Comparison of ENCODE assay signal across 7 cellular contexts in genomic region chr1:40389871-40390560, GRCh38. TPM values are rescaled to one million over a fixed set of nuclear protein-coding genes. Genes with fewer than 3 reads are reported as not detected.
DNase-seq lines count a peak whose midpoint lies in the region; ATAC-seq and TF ChIP-seq lines count a peak whose summit lies in the region.

No MANE protein-coding gene starts in this region.

- no peak overlapping the region for H4K8ac ChIP-seq in IMR-90 (ENCODE audit: low read depth in 2 of 2, low read length in 2 of 2)

- H3K4me1 ChIP-seq in IMR-90 (ENCODE audit: control insufficient read depth, insufficient read depth, low read length) (peaks cover 15% of the 10 kb centered on the region), adrenal gland (replicated peaks in 1 of 2) (peaks cover 0 to 56% of the 10 kb centered on the region in 2 donors)

- intact Hi-C loops in IMR-90 (cut with micrococcal nuclease) (no loop called here), adrenal gland (cut with DNase I) (no loop called here)

- TF ChIP-seq POLR2A in IMR-90 (IDR thresholded peaks at IDR 0.05; ENCODE audit: low read depth, low read length) (no peak), adrenal gland (IDR thresholded peaks at IDR 0.05) (no peak)

- ATAC-seq in IMR-90 (ENCODE audit: low read depth) (peak; percentile 78), HG02852 (IDR thresholded peaks at IDR 0.05; ENCODE audit: unreplicated experiment) (no peak)

- H3K56ac ChIP-seq in IMR-90 (ENCODE audit: extremely low read depth, insufficient read depth, low read length): no peak overlapping the region

- H3K9ac ChIP-seq in IMR-90 (ENCODE audit: low read depth, low read length): no peak overlapping the region

- H3K36me3 ChIP-seq in IMR-90 (ENCODE audit: control insufficient read depth, insufficient read depth, low read length): no peaks in the 10 kb centered on the region
- H3K36me3 ChIP-seq in adrenal gland (replicated peaks in 1 of 2): no peaks in the 10 kb centered on the region

- peaks cover 12% of the 10 kb centered on the region for H3K9me1 ChIP-seq in IMR-90 (ENCODE audit: insufficient read depth, low read length)

- H3K27me3 ChIP-seq in IMR-90 (ENCODE audit: control insufficient read depth, insufficient read depth, low read length) (no peaks in the 10 kb centered on the region), adrenal gland (no peaks in the 10 kb centered on the region)

- H3K4me3 ChIP-seq in IMR-90 (ENCODE audit: insufficient read depth, low read depth, low read length) (peak overlapping the region; percentile 1; the same call in 1 of the 2 replicates), adrenal gland (peak overlapping the region in 1 of 4 donors; percentile 11)

- H3K79me1 ChIP-seq in IMR-90 (ENCODE audit: low read depth in 1 of 2, low read length in 2 of 2): peaks cover 16 to 67% of the 10 kb centered on the region in 2 experiments

- no peak overlapping the region for H4K5ac ChIP-seq in IMR-90 (ENCODE audit: low read depth, low read length)

- no peak overlapping the region for H2BK120ac ChIP-seq in IMR-90 (ENCODE audit: low read depth, low read length)

- peak overlapping the region; percentile 37; the same call in 1 of the 2 replicates for H3K4me2 ChIP-seq in IMR-90 (ENCODE audit: low read depth, low read length)

- H3K14ac ChIP-seq in IMR-90 (replicated peaks; ENCODE audit: low read depth, low read length): no peak overlapping the region

- DNase-seq in IMR-90 (peak; percentile 93), adrenal gland (peak in 5 of 7 donors; percentile 34 to 67 (median 65)), iris pigment epithelial cell (ENCODE audit: low read depth) (peak; percentile 96), substantia nigra (lab: John Stamatoyannopoulos, UW) (peak in 4 of 49 donors; percentile 9 to 44 (median 22)), NCI-H1694 (lab: John Stamatoyannopoulos, UW) (no peak), AML-193 (lab: John Stamatoyannopoulos, UW) (no peak)

- no TSS peak for BruUV-seq in IMR-90 (replicated peaks; lab: Mats Ljungman, UMichigan)

- no peaks in the 10 kb centered on the region for H3K9me3 ChIP-seq in IMR-90 (ENCODE audit: control insufficient read depth, insufficient read depth, low read length)
- no peaks in the 10 kb centered on the region for H3K9me3 ChIP-seq in adrenal gland (replicated peaks in 1 of 3)

- CTCF ChIA-PET in IMR-90 (lab: Yijun Ruan, JAX): no interaction called here

- no CpG with 5 or more reads among the region's 4 CpGs for WGBS in IMR-90 (ENCODE audit: extremely low coverage in 2 of 2, insufficient read length in 1 of 2), 2 experiments
- WGBS in adrenal gland, 4 donors: 61 to 82% (median 67%) methylated on average over 4 of the region's 4 CpGs

- POLR2A ChIA-PET in IMR-90 (lab: Charles Lee; ENCODE audit: unreplicated experiment): no interaction called here

- TF ChIP-seq CTCF in IMR-90 (conservative IDR thresholded peaks at IDR 0.05; ENCODE audit: low read depth, low read length) (no peak), adrenal gland (IDR thresholded peaks at IDR 0.05) (no peak)

- H2AFZ ChIP-seq in IMR-90 (replicated peaks; ENCODE audit: low read length, poor library complexity): no peak overlapping the region

- no peak overlapping the region; the same call in 1 of the 2 replicates for H4K91ac ChIP-seq in IMR-90 (ENCODE audit: insufficient read depth, low read depth, low read length)

- H3K18ac ChIP-seq in IMR-90 (ENCODE audit: low read depth, low read length): no peak overlapping the region

- H2BK20ac ChIP-seq in IMR-90 (ENCODE audit: low read depth, low read length): no peak overlapping the region

- peak overlapping the region; percentile 56 for H2BK5ac ChIP-seq in IMR-90 (ENCODE audit: low read depth, low read length, poor library complexity, severe bottlenecking)

- H2AK5ac ChIP-seq in IMR-90 (ENCODE audit: low read depth, low read length): no peak overlapping the region

- H2AK9ac ChIP-seq in IMR-90 (replicated peaks; ENCODE audit: low read depth, low read length, poor library complexity): no peak overlapping the region

- H3K23ac ChIP-seq in IMR-90 (ENCODE audit: low read depth, low read length): no peak overlapping the region

- no peak overlapping the region for H3K4ac ChIP-seq in IMR-90 (ENCODE audit: low read depth, low read length)

- peaks cover 32% of the 10 kb centered on the region; the same call in 1 of the 2 replicates for H4K20me1 ChIP-seq in IMR-90 (ENCODE audit: insufficient read depth, low read length)

- H3K27ac ChIP-seq in IMR-90 (ENCODE audit: insufficient read depth, low read length) (peak overlapping the region; percentile 30; the same call in 1 of the 2 replicates), adrenal gland (peak overlapping the region in 2 of 5 donors; percentile 68 to 84), substantia nigra (ENCODE audit: low read depth, low read length, poor library complexity, severe bottlenecking) (peak overlapping the region; percentile 73)

- no peak for TF ChIP-seq RAD21 in IMR-90 (IDR thresholded peaks at IDR 0.05; ENCODE audit: low read length)

- no peak overlapping the region for H2BK15ac ChIP-seq in IMR-90 (ENCODE audit: low read depth, low read length)

- dilution Hi-C loops in IMR-90 (cut with HindIII; ENCODE audit: low sequenced_read_pairs, unreplicated experiment): no loop called here

- in situ Hi-C loops in IMR-90 (cut with MboI; ENCODE audit: low sequenced_read_pairs): no loop called here

TF ChIP-seq in IMR-90, 13 proteins besides CTCF, POLR2A, EP300 and RAD21:
- TF ChIP-seq FOS (IDR thresholded peaks at IDR 0.05; ENCODE audit: low read depth, low read length) (no peak), NFE2L2 (IDR thresholded peaks at IDR 0.05; ENCODE audit: low read depth, low read length) (no peak), SMC3 (IDR thresholded peaks at IDR 0.05; ENCODE audit: low read depth, low read length) (no peak), CHD1 (IDR thresholded peaks at IDR 0.05; ENCODE audit: low read depth, low read length) (no peak), CEBPB (IDR thresholded peaks at IDR 0.05; ENCODE audit: low read depth, low read length) (peak; percentile 88), BHLHE40 (IDR thresholded peaks at IDR 0.05; ENCODE audit: low read depth, low read length) (peak; percentile 29), ELK1 (IDR thresholded peaks at IDR 0.05; ENCODE audit: borderline replicate concordance, low read depth, low read length) (no peak), RCOR1 (IDR thresholded peaks at IDR 0.05; ENCODE audit: insufficient replicate concordance, low read length) (peak; percentile 36), MXI1 (IDR thresholded peaks at IDR 0.05; ENCODE audit: borderline replicate concordance, low read depth, low read length) (0 out of 2 replicates have a peak, but pooled peaks have one; percentile 19), MAZ (IDR thresholded peaks at IDR 0.05; ENCODE audit: borderline replicate concordance, low read depth, low read length) (no peak), USF2 (IDR thresholded peaks at IDR 0.05; ENCODE audit: low read depth, low read length) (no peak), RFX5 (IDR thresholded peaks at IDR 0.05; ENCODE audit: low read depth, low read length) (0 out of 2 replicates have a peak, but pooled peaks have one; percentile 7)

RNA-seq across cellular contexts. Expression of gene SMAP2, which starts 16.5 kb away (rescaled TPM):
- total RNA-seq in IMR-90 (2012; rRNA removed): 30.1 and 33.6 TPM in 2 replicates
- polyA plus RNA-seq in IMR-90 (2012; rRNA removed): 29.1 and 31.0 TPM in 2 replicates
- 15.8 and 20.4 TPM in 2 replicates for polyA plus RNA-seq in IMR-90 (2012; cell fraction: cytosol; rRNA removed)
- 20.5 and 30.1 TPM in 2 replicates for polyA plus RNA-seq in IMR-90 (2012; cell fraction: nucleus; rRNA removed; ENCODE audit: low replicate concordance)
- 10 to 100 TPM; 25.4 to 52.8 (median 38.9) TPM for total RNA-seq in adrenal gland
- polyA plus RNA-seq in adrenal gland: 10 to 100 TPM; 15.0 to 55.9 (median 20.1) TPM

Comparison
In these comparisons a context has a peak if more than half of its experiments do, and no peak if none do; other contexts are left out.
1. DNase-seq: peak in IMR-90 (single experiment), adrenal gland (5 of 7) and iris pigment epithelial cell (single experiment); none in NCI-H1694 (single experiment) and AML-193 (0 of 2).